ENCODE assay signal across 8 cellular contexts in the genomic region with DNA sequence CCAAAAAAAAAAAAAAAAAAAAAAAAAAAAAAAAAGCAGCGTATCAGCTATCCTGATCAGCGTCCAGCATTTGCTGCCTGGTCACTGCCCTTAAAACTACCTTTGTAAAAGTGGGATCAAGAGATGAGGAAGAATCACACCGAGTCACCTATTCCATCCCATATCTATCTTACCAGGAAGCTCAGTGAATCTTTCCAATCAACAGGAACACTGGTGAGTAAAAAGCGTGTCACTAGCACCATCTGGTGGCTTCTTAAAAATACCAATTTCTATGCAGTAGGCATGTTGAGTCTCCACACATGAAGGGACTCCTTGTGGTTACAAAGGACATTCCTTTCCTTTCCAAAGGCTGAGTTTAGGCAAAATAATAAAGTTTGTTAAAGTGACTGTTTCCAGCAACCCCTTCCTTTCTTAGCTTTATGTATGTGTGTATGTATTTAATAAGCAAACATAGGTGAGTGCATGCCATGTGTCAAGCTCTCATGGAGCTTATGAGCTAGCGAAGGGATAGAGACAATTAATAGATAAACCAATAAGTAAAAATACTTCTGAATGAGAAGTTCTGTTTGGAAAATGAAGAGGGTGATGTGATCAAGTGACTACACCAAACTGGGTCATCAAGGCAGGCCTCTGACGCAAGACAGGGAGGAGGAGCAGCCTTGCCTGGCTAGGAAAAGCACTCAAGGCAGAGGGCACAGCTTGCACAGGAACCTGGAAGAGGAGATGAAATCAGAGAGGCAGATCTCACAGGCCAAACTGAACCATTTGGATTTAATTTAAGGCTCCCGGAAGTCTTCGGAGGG. TPM values are rescaled to one million over a fixed set of nuclear protein-coding genes. Genes with fewer than 3 reads are reported as not detected.
DNase-seq lines count a peak whose midpoint lies in the region; ATAC-seq and TF ChIP-seq lines count a peak whose summit lies in the region.

No MANE protein-coding gene starts in this region.

- TF ChIP-seq CTCF in GM12864 (IDR thresholded peaks at IDR 0.05; ENCODE audit: low read depth, low read length, missing control alignments) (peak; percentile 67), heart left ventricle (IDR thresholded peaks at IDR 0.05) (peak; percentile 53 to 81 (median 68))

- H3K27me3 ChIP-seq in heart left ventricle, result peaks cover 0 to 9% (median 0%) of the 10 kb centered on the region in 9 donors

- WGBS in heart left ventricle, 4 donors, result 51 to 54% (median 53%) methylated on average over 8 of the region's 8 CpGs

- POLR2A ChIA-PET in activated CD4-positive, alpha-beta T cell treated with anti-CD3 and anti-CD28 coated beads, Interleukin-2, amount 10 ng/mL, durations not matched to agents 7 days and 5 days (lab: Charles Lee), result interaction anchor here (1.5 kb wide), 1 partner anchor 72 kb away, joined by 3 read pairs; no protein-coding TSS in a partner anchor

- intact Hi-C loops in heart left ventricle (cut with DNase I), result loop anchor here in 9 of 10 donors (1.0 to 10.0 kb wide), 13 partner anchors 39 to 924 kb away; no protein-coding TSS in a partner anchor

- no peaks in the 10 kb centered on the region for H3K4me1 ChIP-seq in heart left ventricle

- H3K4me1 Mint-ChIP-seq in activated CD4-positive, alpha-beta T cell treated with anti-CD3 and anti-CD28 coated beads, Interleukin-2, amount 10 ng/mL, durations not matched to agents 7 days and 5 days, result peaks cover 2% of the 10 kb centered on the region

- H3K27ac Mint-ChIP-seq in activated CD4-positive, alpha-beta T cell treated with anti-CD3 and anti-CD28 coated beads, Interleukin-2, amount 10 ng/mL, durations not matched to agents 7 days and 5 days, result no peak overlapping the region

- no peaks in the 10 kb centered on the region for H3K9me3 ChIP-seq in heart left ventricle

- H3K27me3 Mint-ChIP-seq in activated CD4-positive, alpha-beta T cell treated with anti-CD3 and anti-CD28 coated beads, Interleukin-2, amount 10 ng/mL, durations not matched to agents 7 days and 5 days, result peaks cover 18% of the 10 kb centered on the region

- H3K36me3 ChIP-seq in heart left ventricle, result no peaks in the 10 kb centered on the region

- TF ChIP-seq POLR2A in heart left ventricle (IDR thresholded peaks at IDR 0.05), result no peak

- no peaks in the 10 kb centered on the region for H3K36me3 Mint-ChIP-seq in activated CD4-positive, alpha-beta T cell treated with anti-CD3 and anti-CD28 coated beads, Interleukin-2, amount 10 ng/mL, durations not matched to agents 7 days and 5 days (ENCODE audit: low read depth)

- H3K4me3 Mint-ChIP-seq in activated CD4-positive, alpha-beta T cell treated with anti-CD3 and anti-CD28 coated beads, Interleukin-2, amount 10 ng/mL, durations not matched to agents 7 days and 5 days, result no peak overlapping the region

- no peak overlapping the region for H3K27ac ChIP-seq in heart left ventricle

- DNase-seq in AG08395 (ENCODE audit: low spot score) (peak; percentile 79), GM12864 (ENCODE audit: low read depth) (peak; percentile 7), NCI-H2171 (lab: John Stamatoyannopoulos, UW) (peak; percentile 54), heart left ventricle (peak in 1 of 5 donors; percentile 38), pulmonary artery endothelial cell (ENCODE audit: low read depth, low spot score) (peak; percentile 29)
- peak; percentile 36 for DNase-seq in activated CD4-positive, alpha-beta T cell treated with anti-CD3 and anti-CD28 coated beads, Interleukin-2, amount 10 ng/mL, durations not matched to agents 7 days and 5 days
- DNase-seq in activated effector memory CD4-positive, alpha-beta T cell treated with anti-CD3 and anti-CD28 coated beads, Interleukin-2, amount 50 U/mL, for 16 hours, result no peak

- H3K9me3 Mint-ChIP-seq in activated CD4-positive, alpha-beta T cell treated with anti-CD3 and anti-CD28 coated beads, Interleukin-2, amount 10 ng/mL, durations not matched to agents 7 days and 5 days, result no peaks in the 10 kb centered on the region

- ATAC-seq in HG03095 (IDR thresholded peaks at IDR 0.05; ENCODE audit: unreplicated experiment) (peak; percentile 51), heart left ventricle (peak; percentile 81 to 88 (median 82))

- H3K4me3 ChIP-seq in GM12864 (ENCODE audit: low read depth, low read length) (no peak overlapping the region), heart left ventricle (no peak overlapping the region)

- CTCF ChIA-PET in activated CD4-positive, alpha-beta T cell treated with anti-CD3 and anti-CD28 coated beads, Interleukin-2, amount 10 ng/mL, durations not matched to agents 7 days and 5 days (lab: Charles Lee), result interaction anchor here (0.6 to 2.4 kb wide), 12 partner anchors 9 to 88 kb away, joined by 3 to 20 read pairs (median 4); no protein-coding TSS in a partner anchor

RNA-seq across cellular contexts. Expression of a gene that starts 13.9 kb away (rescaled TPM):
- total RNA-seq in activated CD4-positive, alpha-beta T cell treated with anti-CD3 and anti-CD28 coated beads, Interleukin-2, amount 10 ng/mL, durations not matched to agents 7 days and 5 days, result not detected
- total RNA-seq in heart left ventricle, result not detected
- polyA plus RNA-seq in heart left ventricle, result under 1 TPM in 1 of 2 donors, not detected in 1; 0.01 TPM
- total RNA-seq in pulmonary artery endothelial cell, result not detected in 2 replicates
